ENCODE assay signal across 21 cellular contexts in genomic region chr22:19374410-19374809, GRCh38. TPM values are rescaled to one million over a fixed set of nuclear protein-coding genes. Genes with fewer than 3 reads are reported as not detected.
DNase-seq lines count a peak whose midpoint lies in the region; ATAC-seq, FAIRE-seq and TF ChIP-seq lines count a peak whose summit lies in the region.
"Had no signal": no experiment of that assay in that cellular context is flagged by ENCODE, and none has a peak within 500 bp of the region (broad histone marks: within the 10 kb centered on the region; RNA-seq: fewer than 3 reads in every experiment).

No MANE protein-coding gene starts in this region.

- H3K4me3 Mint-ChIP-seq in stimulated activated effector memory CD8-positive, alpha-beta T cell treated with anti-CD3 and anti-CD28 coated beads, Interleukin-12 subunit alpha, Interleukin-12 subunit beta, amount 100 ng/mL, for 72 hours: no peak overlapping the region
- no peak overlapping the region for H3K4me3 Mint-ChIP-seq in activated CD8-positive, alpha-beta T cell treated with anti-CD3 and anti-CD28 coated beads for 36 hours
- H3K4me3 Mint-ChIP-seq: B cell; CD4-positive, alpha-beta T cell; CD8-positive, alpha-beta T cell had no signal

- POLR2A ChIA-PET in activated CD8-positive, alpha-beta T cell treated with anti-CD3 and anti-CD28 coated beads for 36 hours (lab: Charles Lee): no interaction called here

- H3K36me3 Mint-ChIP-seq in stimulated activated effector memory CD8-positive, alpha-beta T cell treated with anti-CD3 and anti-CD28 coated beads, Interleukin-12 subunit alpha, Interleukin-12 subunit beta, amount 100 ng/mL, for 72 hours: peaks cover 97% of the 10 kb centered on the region
- peaks cover 38% of the 10 kb centered on the region for H3K36me3 Mint-ChIP-seq in activated CD8-positive, alpha-beta T cell treated with anti-CD3 and anti-CD28 coated beads for 36 hours (ENCODE audit: low read depth)

- H3K27me3 ChIP-seq in right cardiac atrium (ENCODE audit: control insufficient read depth, insufficient read depth): no peaks in the 10 kb centered on the region
- H3K27me3 ChIP-seq: BLaER1 treated with 17β-estradiol and CSF1 and Interleukin-3, amounts not matched to agents 10 nM and 100 nM had no signal

- no peaks in the 10 kb centered on the region for H3K4me1 ChIP-seq in right cardiac atrium (ENCODE audit: control insufficient read depth, insufficient read depth, low read length)
- H3K4me1 ChIP-seq: A549; BLaER1 treated with 17β-estradiol and CSF1 and Interleukin-3, amounts not matched to agents 10 nM and 100 nM; Caco-2 had no signal

- ATAC-seq in right cardiac atrium: no peak
- no peak for ATAC-seq in stimulated activated effector memory CD8-positive, alpha-beta T cell treated with anti-CD3 and anti-CD28 coated beads, Interleukin-12 subunit alpha, Interleukin-12 subunit beta, amount 100 ng/mL, for 72 hours
- ATAC-seq in activated CD8-positive, alpha-beta T cell treated with anti-CD3 and anti-CD28 coated beads for 36 hours: no peak
- ATAC-seq: A549; CD8-positive, alpha-beta T cell had no signal

- FAIRE-seq in HTR-8/SVneo (lab: Jason Lieb, UNC): no peak
- FAIRE-seq: A549, D721Med, G401.6, GM12891, GM19239 had no signal

- H3K4me1 Mint-ChIP-seq in stimulated activated effector memory CD8-positive, alpha-beta T cell treated with anti-CD3 and anti-CD28 coated beads, Interleukin-12 subunit alpha, Interleukin-12 subunit beta, amount 100 ng/mL, for 72 hours: no peaks in the 10 kb centered on the region
- H3K4me1 Mint-ChIP-seq in activated CD8-positive, alpha-beta T cell treated with anti-CD3 and anti-CD28 coated beads for 36 hours (ENCODE audit: low read depth): no peaks in the 10 kb centered on the region
- H3K4me1 Mint-ChIP-seq: B cell had no signal

- H3K4me3 ChIP-seq in right cardiac atrium (ENCODE audit: low read length): no peak overlapping the region
- H3K4me3 ChIP-seq: A549; BLaER1 treated with 17β-estradiol and CSF1 and Interleukin-3, amounts not matched to agents 10 nM and 100 nM had no signal

- no peaks in the 10 kb centered on the region for H3K27me3 Mint-ChIP-seq in activated CD8-positive, alpha-beta T cell treated with anti-CD3 and anti-CD28 coated beads for 36 hours
- H3K27me3 Mint-ChIP-seq: B cell; CD4-positive, alpha-beta T cell had no signal

- intact Hi-C loops in cardiac septum (cut with DNase I): no loop called here
- intact Hi-C loops in right cardiac atrium (cut with DNase I): no loop called here
- intact Hi-C loops in activated CD8-positive, alpha-beta T cell treated with anti-CD3 and anti-CD28 coated beads for 36 hours (cut with micrococcal nuclease): no loop called here

- H3K9me3 Mint-ChIP-seq in stimulated activated effector memory CD8-positive, alpha-beta T cell treated with anti-CD3 and anti-CD28 coated beads, Interleukin-12 subunit alpha, Interleukin-12 subunit beta, amount 100 ng/mL, for 72 hours: no peaks in the 10 kb centered on the region
- H3K9me3 Mint-ChIP-seq in activated CD8-positive, alpha-beta T cell treated with anti-CD3 and anti-CD28 coated beads for 36 hours: no peaks in the 10 kb centered on the region
- H3K9me3 Mint-ChIP-seq: CD4-positive, alpha-beta T cell; CD8-positive, alpha-beta T cell had no signal

- DNase-seq in cardiac septum (ENCODE audit: low spot score) (peak; percentile 31), right cardiac atrium (no peak), HTR-8/SVneo (ENCODE audit: insufficient read length, low spot score) (no peak)
- DNase-seq in stimulated activated effector memory CD8-positive, alpha-beta T cell treated with anti-CD3 and anti-CD28 coated beads, Interleukin-12 subunit alpha, Interleukin-12 subunit beta, amount 100 ng/mL, for 72 hours (ENCODE audit: low spot score in 2 of 2): no peak
- DNase-seq in activated CD8-positive, alpha-beta T cell treated with anti-CD3 and anti-CD28 coated beads for 36 hours: no peak
- DNase-seq: AML-193; Caco-2; Calu3; CD4-positive, alpha-beta T cell; CD8-positive, alpha-beta T cell; DMS79 treated with DMSO at 0.1 percent for 48 hours; GF-D8 had no signal

- TF ChIP-seq CTCF in activated CD8-positive, alpha-beta T cell treated with anti-CD3 and anti-CD28 coated beads for 36 hours (IDR thresholded peaks at IDR 0.05): no peak

- peak overlapping the region; percentile 43 for H3K27ac Mint-ChIP-seq in stimulated activated effector memory CD8-positive, alpha-beta T cell treated with anti-CD3 and anti-CD28 coated beads, Interleukin-12 subunit alpha, Interleukin-12 subunit beta, amount 100 ng/mL, for 72 hours
- H3K27ac Mint-ChIP-seq in activated CD8-positive, alpha-beta T cell treated with anti-CD3 and anti-CD28 coated beads for 36 hours: no peak overlapping the region
- H3K27ac Mint-ChIP-seq: B cell; CD4-positive, alpha-beta T cell; CD8-positive, alpha-beta T cell had no signal

- no peak overlapping the region for H3K27ac ChIP-seq in right cardiac atrium (ENCODE audit: low read length)
- H3K27ac ChIP-seq: 22Rv1; A549; BLaER1 treated with 17β-estradiol and CSF1 and Interleukin-3, amounts not matched to agents 10 nM and 100 nM; C4-2B had no signal

- no peaks in the 10 kb centered on the region for H3K9me3 ChIP-seq in right cardiac atrium (ENCODE audit: control insufficient read depth, low read length)
- H3K9me3 ChIP-seq: A549; BLaER1 treated with 17β-estradiol and CSF1 and Interleukin-3, amounts not matched to agents 10 nM and 100 nM; Caco-2 had no signal

- CTCF ChIA-PET in activated CD8-positive, alpha-beta T cell treated with anti-CD3 and anti-CD28 coated beads for 36 hours (lab: Charles Lee): no interaction called here

- 98% methylated on average over 1 of the region's 1 CpG for WGBS in right cardiac atrium

RNA-seq across cellular contexts. Expression of gene HIRA, which starts 57.1 kb away (rescaled TPM):
- total RNA-seq in cardiac septum (15.0 TPM), right cardiac atrium (10 to 100 TPM; 11.6 to 16.1 (median 14.6) TPM)
- 6.2 TPM for polyA plus RNA-seq in right cardiac atrium
- total RNA-seq in activated CD8-positive, alpha-beta T cell treated with anti-CD3 and anti-CD28 coated beads for 36 hours: 10 to 100 TPM; 29.7 to 30.5 TPM

RNA-seq across cellular contexts. Expression of gene MRPL40, which starts 57.9 kb away (rescaled TPM):
- total RNA-seq in cardiac septum: 44.1 TPM
- 10 to 100 TPM; 37.5 to 49.4 (median 43.1) TPM for total RNA-seq in right cardiac atrium
- 66.9 TPM for polyA plus RNA-seq in right cardiac atrium
- total RNA-seq in activated CD8-positive, alpha-beta T cell treated with anti-CD3 and anti-CD28 coated beads for 36 hours: 10 to 100 TPM; 39.8 to 40.9 TPM
